14 cellular contexts compared by ENCODE assay signal in the genomic region with DNA sequence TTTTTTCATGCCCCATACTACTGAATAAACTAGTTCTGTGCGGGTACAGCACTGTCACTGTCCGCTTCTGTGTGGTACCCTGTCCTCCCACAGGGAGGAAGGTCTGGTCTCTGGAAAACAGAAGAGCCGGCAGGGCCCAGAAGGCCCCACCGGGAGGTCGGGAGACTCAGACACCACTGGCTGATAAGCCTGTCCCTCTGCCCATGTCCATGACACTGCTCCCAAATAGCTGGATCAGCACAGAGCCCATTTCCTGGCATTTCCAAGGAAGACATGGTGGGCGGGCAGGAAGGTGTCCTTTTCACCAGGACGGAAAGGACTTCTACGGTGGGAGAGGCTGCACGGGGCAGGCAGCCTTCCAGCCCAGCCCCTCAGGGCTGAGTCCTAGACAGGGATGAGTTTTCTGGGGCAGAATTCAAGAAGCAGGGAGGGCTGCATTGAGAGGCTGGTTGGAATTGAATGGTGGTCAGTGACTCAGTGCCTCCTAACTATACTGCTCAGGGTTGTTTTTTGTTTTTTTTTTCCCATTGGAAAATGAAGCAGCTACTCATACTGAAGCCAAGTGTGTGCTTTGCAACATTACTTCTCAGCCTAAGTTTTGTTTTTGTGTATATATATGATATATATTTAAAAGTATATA. TPM values are rescaled to one million over a fixed set of nuclear protein-coding genes. Genes with fewer than 3 reads are reported as not detected.
DNase-seq lines count a peak whose midpoint lies in the region; ATAC-seq, FAIRE-seq and TF ChIP-seq lines count a peak whose summit lies in the region.
"Had no signal": no experiment of that assay in that cellular context is flagged by ENCODE, and none has a peak within 500 bp of the region (broad histone marks: within the 10 kb centered on the region; RNA-seq: fewer than 3 reads in every experiment).

No MANE protein-coding gene starts in this region.

- TF ChIP-seq CTCF in heart right ventricle (IDR thresholded peaks at IDR 0.05): no peak
- TF ChIP-seq CTCF in chondrocyte (IDR thresholded peaks at IDR 0.05): peak; percentile 22
- no peak for TF ChIP-seq CTCF in HepG2 (CRISPR knock-in tag; IDR thresholded peaks at IDR 0.05)
- TF ChIP-seq CTCF in upper lobe of right lung (IDR thresholded peaks at IDR 0.05): no peak

- H3K36me3 ChIP-seq in heart right ventricle (no peaks in the 10 kb centered on the region), HepG2 (replicated peaks in 1 of 2; ENCODE audit: control insufficient read depth in 1 of 2, insufficient read depth in 2 of 2, low read length in 2 of 2) (peaks cover 4 to 12% of the 10 kb centered on the region in 2 experiments; a peak in 2 of 5 replicates), upper lobe of right lung (no peaks in the 10 kb centered on the region)

- H3K79me2 ChIP-seq in HepG2 (ENCODE audit: insufficient read depth, low read length): no peaks in the 10 kb centered on the region

- H3K27ac Mint-ChIP-seq in chondrocyte (ENCODE audit: unreplicated experiment): peak overlapping the region; percentile 89
- H3K27ac Mint-ChIP-seq: activated T-cell treated with anti-CD3 and anti-CD28 coated beads, Interleukin-2, amount 50 U/mL, for 24 hours had no signal

- peak; percentile 76 for FAIRE-seq in HepG2 (lab: Jason Lieb, UNC)

- CTCF ChIA-PET in HepG2 (lab: Yijun Ruan, JAX; ENCODE audit: low intra/inter-chr PET ratio, low total read pairs): interaction anchor here (2.5 kb wide), 1 partner anchor 12 kb away, joined by 12 read pairs; no protein-coding TSS in a partner anchor

- peaks cover 34% of the 10 kb centered on the region for H3K4me1 Mint-ChIP-seq in chondrocyte (ENCODE audit: low read depth)

- H3K4me1 ChIP-seq in heart right ventricle (peaks cover 0 to 11% (median 0%) of the 10 kb centered on the region in 9 donors), HepG2 (ENCODE audit: insufficient read depth, low read length) (peaks cover 78% of the 10 kb centered on the region), upper lobe of right lung (peaks cover 17% of the 10 kb centered on the region)

- H3K9me3 Mint-ChIP-seq in chondrocyte (ENCODE audit: low read depth): no peaks in the 10 kb centered on the region
- H3K9me3 Mint-ChIP-seq: activated T-cell treated with anti-CD3 and anti-CD28 coated beads, Interleukin-2, amount 50 U/mL, for 24 hours had no signal

- no peak for TF ChIP-seq RAD21 in HepG2 (CRISPR knock-in tag; IDR thresholded peaks at IDR 0.05)

- TSS peak; percentile 54 for BruUV-seq in HepG2 (replicated peaks; lab: Mats Ljungman, UMichigan)

- H3K27ac ChIP-seq in heart right ventricle: no peak overlapping the region
- peak overlapping the region; percentile 66 for H3K27ac ChIP-seq in HepG2 (ENCODE audit: extremely low read length, insufficient read depth, low read length)
- H3K27ac ChIP-seq in upper lobe of right lung: no peak overlapping the region
- H3K27ac ChIP-seq: heart left ventricle had no signal

- intact Hi-C loops in Right ventricle myocardium superior (cut with DNase I): loop anchor here (2.0 to 10.0 kb wide), 2 partner anchors 123 to 259 kb away; partner anchors contain the start of gene GPR61
- intact Hi-C loops in heart right ventricle (cut with DNase I): loop anchor here in 6 of 10 donors (2.0 to 10.0 kb wide), 4 partner anchors 123 to 256 kb away; no protein-coding TSS in a partner anchor
- intact Hi-C loops in HepG2 (cut with micrococcal nuclease; ENCODE audit: unreplicated experiment): loop anchor here (1.0 to 10.0 kb wide), 2 partner anchors 7 to 69 kb away; partner anchors contain the start of gene PSRC1
- intact Hi-C loops in upper lobe of right lung (cut with DNase I): no loop called here

- peaks cover 1% of the 10 kb centered on the region for H3K36me3 Mint-ChIP-seq in chondrocyte (ENCODE audit: low read depth)

- TF ChIP-seq POLR2A in HepG2 (IDR thresholded peaks at IDR 0.05; ENCODE audit: insufficient read depth in 1 of 2, low read depth in 2 of 2, low read length in 2 of 2): no peak

- peak overlapping the region; percentile 68 for H3K4me2 ChIP-seq in HepG2 (ENCODE audit: low read depth, low read length)

- WGBS in heart right ventricle, 2 donors: 59 to 66% methylated on average over 9 of the region's 9 CpGs
- WGBS in HepG2 (ENCODE audit: low lambda C conversion rate): 3% methylated on average over 6 of the region's 9 CpGs

- no peak for ATAC-seq in Right ventricle myocardium superior (ENCODE audit: poor library complexity)
- ATAC-seq in heart right ventricle: no peak
- peak; percentile 54 for ATAC-seq in HepG2
- no peak for ATAC-seq in upper lobe of right lung
- no peak for ATAC-seq in HG02981 (IDR thresholded peaks at IDR 0.05; ENCODE audit: unreplicated experiment)
- ATAC-seq: heart left ventricle had no signal

- peak overlapping the region; percentile 61 for H3K9ac ChIP-seq in HepG2 (ENCODE audit: insufficient read depth, low read depth, low read length)

- no peak overlapping the region for H3K4me3 ChIP-seq in heart right ventricle
- peak overlapping the region; percentile 23 to 60 (median 33); a peak in 5 of 6 replicates for H3K4me3 ChIP-seq in HepG2 (replicated peaks in 1 of 3; ENCODE audit: insufficient read depth in 1 of 3, low read depth in 2 of 3, low read length in 3 of 3)
- H3K4me3 ChIP-seq in upper lobe of right lung: peak overlapping the region; percentile 29
- H3K4me3 ChIP-seq: heart left ventricle had no signal

- TF ChIP-seq EP300 in HepG2 (IDR thresholded peaks at IDR 0.05; ENCODE audit: low read depth in 2 of 2, low read length in 2 of 2) (no peak), HepG2 (CRISPR knock-in tag; IDR thresholded peaks at IDR 0.05; ENCODE audit: borderline replicate concordance) (no peak)

- in situ Hi-C loops in HepG2 (cut with HindIII; ENCODE audit: extremely low pct_ligation_motif_present, low pct_unique_long_range_greater_than_20kb): no loop called here

- no peak overlapping the region for H2AFZ ChIP-seq in HepG2 (ENCODE audit: low read length)

- no peaks in the 10 kb centered on the region for H4K20me1 ChIP-seq in HepG2 (ENCODE audit: insufficient read depth, low read length)

- no peaks in the 10 kb centered on the region for H3K9me3 ChIP-seq in heart right ventricle
- no peaks in the 10 kb centered on the region for H3K9me3 ChIP-seq in HepG2 (ENCODE audit: low read length)
- no peaks in the 10 kb centered on the region for H3K9me3 ChIP-seq in upper lobe of right lung
- H3K9me3 ChIP-seq: heart left ventricle had no signal

- POLR2A ChIA-PET in HepG2 (lab: Yijun Ruan, JAX): interaction anchor here (0.7 to 4.4 kb wide), 9 partner anchors 12 to 152 kb away, joined by 3 to 28 read pairs (median 4); partner anchors contain the start of genes MYBPHL, PSMA5 and SORT1

- H3K27me3 ChIP-seq in heart right ventricle: no peaks in the 10 kb centered on the region
- H3K27me3 ChIP-seq in HepG2 (ENCODE audit: control insufficient read depth in 1 of 2, insufficient read depth in 2 of 2, low read length in 2 of 2): no peaks in the 10 kb centered on the region
- no peaks in the 10 kb centered on the region for H3K27me3 ChIP-seq in upper lobe of right lung
- H3K27me3 ChIP-seq: heart left ventricle had no signal

- peak overlapping the region; percentile 38 for H3K4me3 Mint-ChIP-seq in chondrocyte (ENCODE audit: unreplicated experiment)
- H3K4me3 Mint-ChIP-seq: activated T-cell treated with anti-CD3 and anti-CD28 coated beads, Interleukin-2, amount 50 U/mL, for 24 hours had no signal

- DNase-seq in Right ventricle myocardium superior (peak; percentile 13), heart right ventricle (no peak), chondrocyte (ENCODE audit: low spot score) (no peak), HepG2 (ENCODE audit: low spot score) (peak; percentile 48), upper lobe of right lung (no peak), NK-92 (lab: John Stamatoyannopoulos, UW; ENCODE audit: unreplicated experiment) (no peak), KG1 (lab: John Stamatoyannopoulos, UW) (no peak)
- DNase-seq: activated T-cell treated with anti-CD3 and anti-CD28 coated beads, Interleukin-2, amount 50 U/mL, for 24 hours; cerebellar nuclear complex; H7; heart left ventricle; NCI-H187 treated with DMSO at 0.1 percent for 48 hours had no signal

- no peaks in the 10 kb centered on the region for H3K27me3 Mint-ChIP-seq in chondrocyte (ENCODE audit: low read depth)
- H3K27me3 Mint-ChIP-seq: activated T-cell treated with anti-CD3 and anti-CD28 coated beads, Interleukin-2, amount 50 U/mL, for 24 hours had no signal

RNA-seq across cellular contexts. Expression of gene PSRC1, which starts 7.1 kb away (rescaled TPM):
- total RNA-seq in Right ventricle myocardium superior (0.73 TPM), heart right ventricle (1 to 10 TPM in 2 of 10 donors, under 1 TPM in 8; 0.34 to 2.4 (median 0.59) TPM), chondrocyte (4.3 to 6.6 TPM (median 6.5 TPM) in 3 replicates), HepG2 (2016; rRNA removed; fragmentation: Illumina TruSeq; extraction: Trizol) (26.5 and 28.6 TPM in 2 replicates), upper lobe of right lung (2.9 TPM)
- polyA plus RNA-seq in heart right ventricle (1 to 10 TPM; 2.3 to 2.9 TPM), HepG2 (2011; rRNA removed) (23.9 and 30.3 TPM in 2 replicates)
- total RNA-seq in HepG2 (2016; cell fraction: cytosol; rRNA removed; fragmentation: Illumina TruSeq; extraction: Trizol; ENCODE audit: low read depth): 15.7 and 18.2 TPM in 2 replicates
- total RNA-seq in HepG2 (2016; cell fraction: insoluble cytoplasmic fraction; rRNA removed; fragmentation: Illumina TruSeq; extraction: Trizol): 23.7 and 27.5 TPM in 2 replicates
- 24.4 and 25.4 TPM in 2 replicates for total RNA-seq in HepG2 (2016; cell fraction: membrane; rRNA removed; fragmentation: Illumina TruSeq; extraction: Trizol)
- total RNA-seq in HepG2 (2016; cell fraction: nucleus; rRNA removed; fragmentation: Illumina TruSeq; extraction: Trizol): 23.6 and 27.9 TPM in 2 replicates
- polyA plus RNA-seq in HepG2 (2011; cell fraction: cytosol; rRNA removed): 11.8 and 18.1 TPM in 2 replicates
- polyA plus RNA-seq in HepG2 (2011; cell fraction: nucleus; rRNA removed): 104 and 135 TPM in 2 replicates
- 12.2 and 19.3 TPM in 2 replicates for polyA plus RNA-seq in HepG2 (2012)
- 13.9 and 14.3 TPM in 2 replicates for polyA plus RNA-seq in HepG2 (2016; cell fraction: cytosol; fragmentation: Illumina TruSeq; extraction: Trizol; ENCODE audit: low read depth)
- 37.5 and 41.0 TPM in 2 replicates for polyA plus RNA-seq in HepG2 (2016; cell fraction: insoluble cytoplasmic fraction; fragmentation: Illumina TruSeq; extraction: Trizol; ENCODE audit: low read depth)
- 24.3 and 27.2 TPM in 2 replicates for polyA plus RNA-seq in HepG2 (2016; cell fraction: membrane; fragmentation: Illumina TruSeq; extraction: Trizol; ENCODE audit: low read depth)
- polyA plus RNA-seq in HepG2 (2016; cell fraction: nucleus; fragmentation: Illumina TruSeq; extraction: Trizol; ENCODE audit: insufficient read depth, low read depth): 82.1 and 85.7 TPM in 2 replicates
- 12.7 and 26.2 TPM in 2 replicates for polyA minus RNA-seq in HepG2 (2011; rRNA and poly(A)+ RNA removed; ENCODE audit: low replicate concordance)
- 7.7 and 12.2 TPM in 2 replicates for polyA minus RNA-seq in HepG2 (2011; cell fraction: cytosol; rRNA and poly(A)+ RNA removed)
- 12.3 and 21.4 TPM in 2 replicates for polyA minus RNA-seq in HepG2 (2011; cell fraction: nucleus; rRNA and poly(A)+ RNA removed)

RNA-seq across cellular contexts. Expression of gene CELSR2, which starts 26.5 kb away (rescaled TPM):
- total RNA-seq in Right ventricle myocardium superior: 6.3 TPM
- 10 to 100 TPM in 1 of 10 donors, 1 to 10 TPM in 9; 4.9 to 10.6 (median 6.3) TPM for total RNA-seq in heart right ventricle
- 1 to 10 TPM in 1 of 2 donors, under 1 TPM in 1; 0.93 to 1.8 TPM for polyA plus RNA-seq in heart right ventricle
- total RNA-seq in chondrocyte: 8.6 to 10.3 TPM (median 9.9 TPM) in 3 replicates
- 3.1 and 4.0 TPM in 2 replicates for total RNA-seq in HepG2 (2016; rRNA removed; fragmentation: Illumina TruSeq; extraction: Trizol)
- 1.9 and 2.7 TPM in 2 replicates for total RNA-seq in HepG2 (2016; cell fraction: cytosol; rRNA removed; fragmentation: Illumina TruSeq; extraction: Trizol; ENCODE audit: low read depth)
- total RNA-seq in HepG2 (2016; cell fraction: insoluble cytoplasmic fraction; rRNA removed; fragmentation: Illumina TruSeq; extraction: Trizol): 2.4 and 4.3 TPM in 2 replicates
- 1.9 and 2.3 TPM in 2 replicates for total RNA-seq in HepG2 (2016; cell fraction: membrane; rRNA removed; fragmentation: Illumina TruSeq; extraction: Trizol)
- 7.6 and 9.5 TPM in 2 replicates for total RNA-seq in HepG2 (2016; cell fraction: nucleus; rRNA removed; fragmentation: Illumina TruSeq; extraction: Trizol)
- polyA plus RNA-seq in HepG2 (2011; rRNA removed): 6.6 and 7.8 TPM in 2 replicates
- polyA plus RNA-seq in HepG2 (2011; cell fraction: cytosol; rRNA removed): 3.6 and 4.4 TPM in 2 replicates
- 23.5 and 27.3 TPM in 2 replicates for polyA plus RNA-seq in HepG2 (2011; cell fraction: nucleus; rRNA removed)
- 5.9 and 7.3 TPM in 2 replicates for polyA plus RNA-seq in HepG2 (2012)
- polyA plus RNA-seq in HepG2 (2016; cell fraction: cytosol; fragmentation: Illumina TruSeq; extraction: Trizol; ENCODE audit: low read depth): 0.35 and 0.41 TPM in 2 replicates
- 2.4 and 3.9 TPM in 2 replicates for polyA plus RNA-seq in HepG2 (2016; cell fraction: insoluble cytoplasmic fraction; fragmentation: Illumina TruSeq; extraction: Trizol; ENCODE audit: low read depth)
- polyA plus RNA-seq in HepG2 (2016; cell fraction: membrane; fragmentation: Illumina TruSeq; extraction: Trizol; ENCODE audit: low read depth): 0.68 TPM in 2 replicates
- 18.1 and 20.4 TPM in 2 replicates for polyA plus RNA-seq in HepG2 (2016; cell fraction: nucleus; fragmentation: Illumina TruSeq; extraction: Trizol; ENCODE audit: insufficient read depth, low read depth)
- 25.8 and 30.0 TPM in 2 replicates for polyA minus RNA-seq in HepG2 (2011; rRNA and poly(A)+ RNA removed; ENCODE audit: low replicate concordance)
- polyA minus RNA-seq in HepG2 (2011; cell fraction: cytosol; rRNA and poly(A)+ RNA removed): 7.9 and 9.1 TPM in 2 replicates
- 13.4 and 15.3 TPM in 2 replicates for polyA minus RNA-seq in HepG2 (2011; cell fraction: nucleus; rRNA and poly(A)+ RNA removed)
- 7.4 TPM for total RNA-seq in upper lobe of right lung

RNA-seq across cellular contexts. Expression of gene MYBPHL, which starts 31.0 kb away (rescaled TPM):
- 0.73 TPM for total RNA-seq in Right ventricle myocardium superior
- 1 to 10 TPM in 2 of 10 donors, under 1 TPM in 8; 0.23 to 2.7 (median 0.53) TPM for total RNA-seq in heart right ventricle
- polyA plus RNA-seq in heart right ventricle: under 1 TPM in 1 of 2 donors, not detected in 1; 0.30 TPM
- total RNA-seq in chondrocyte: not detected in 3 replicates
- 3.8 and 5.7 TPM in 2 replicates for total RNA-seq in HepG2 (2016; rRNA removed; fragmentation: Illumina TruSeq; extraction: Trizol)
- 3.1 and 3.6 TPM in 2 replicates for total RNA-seq in HepG2 (2016; cell fraction: cytosol; rRNA removed; fragmentation: Illumina TruSeq; extraction: Trizol; ENCODE audit: low read depth)
- 2.8 and 5.0 TPM in 2 replicates for total RNA-seq in HepG2 (2016; cell fraction: insoluble cytoplasmic fraction; rRNA removed; fragmentation: Illumina TruSeq; extraction: Trizol)
- 3.2 and 3.4 TPM in 2 replicates for total RNA-seq in HepG2 (2016; cell fraction: membrane; rRNA removed; fragmentation: Illumina TruSeq; extraction: Trizol)
- total RNA-seq in HepG2 (2016; cell fraction: nucleus; rRNA removed; fragmentation: Illumina TruSeq; extraction: Trizol): 2.4 and 2.6 TPM in 2 replicates
- polyA plus RNA-seq in HepG2 (2011; rRNA removed): 3.7 and 6.1 TPM in 2 replicates
- 4.3 and 4.4 TPM in 2 replicates for polyA plus RNA-seq in HepG2 (2011; cell fraction: cytosol; rRNA removed)
- 6.0 and 7.0 TPM in 2 replicates for polyA plus RNA-seq in HepG2 (2011; cell fraction: nucleus; rRNA removed)
- 2.5 and 2.7 TPM in 2 replicates for polyA plus RNA-seq in HepG2 (2012)
- 2.2 TPM in 2 replicates for polyA plus RNA-seq in HepG2 (2016; cell fraction: cytosol; fragmentation: Illumina TruSeq; extraction: Trizol; ENCODE audit: low read depth)
- polyA plus RNA-seq in HepG2 (2016; cell fraction: insoluble cytoplasmic fraction; fragmentation: Illumina TruSeq; extraction: Trizol; ENCODE audit: low read depth): 4.9 and 5.8 TPM in 2 replicates
- polyA plus RNA-seq in HepG2 (2016; cell fraction: membrane; fragmentation: Illumina TruSeq; extraction: Trizol; ENCODE audit: low read depth): 2.6 and 2.9 TPM in 2 replicates
- 4.3 and 5.1 TPM in 2 replicates for polyA plus RNA-seq in HepG2 (2016; cell fraction: nucleus; fragmentation: Illumina TruSeq; extraction: Trizol; ENCODE audit: insufficient read depth, low read depth)
- 0.30 and 3.0 TPM in 2 replicates for polyA minus RNA-seq in HepG2 (2011; rRNA and poly(A)+ RNA removed; ENCODE audit: low replicate concordance)
- polyA minus RNA-seq in HepG2 (2011; cell fraction: cytosol; rRNA and poly(A)+ RNA removed): 1.1 and 1.3 TPM in 2 replicates
- 2.3 and 2.9 TPM in 2 replicates for polyA minus RNA-seq in HepG2 (2011; cell fraction: nucleus; rRNA and poly(A)+ RNA removed)
- total RNA-seq in upper lobe of right lung: 3.6 TPM
- total RNA-seq: A673, H7 had no signal

Comparison
In these comparisons a context has a peak if more than half of its experiments do, and no peak if none do; other contexts are left out.
1. DNase-seq: peak in Right ventricle myocardium superior (single experiment) and HepG2 (single experiment); none in heart right ventricle (0 of 2), chondrocyte (single experiment), upper lobe of right lung (single experiment), NK-92 (single experiment) and KG1 (single experiment).
2. H3K4me3 ChIP-seq: peak in HepG2 (3 of 3) and upper lobe of right lung (single experiment); none in heart right ventricle (0 of 10).